ENCODE assay signal across 12 cellular contexts in the genomic region with DNA sequence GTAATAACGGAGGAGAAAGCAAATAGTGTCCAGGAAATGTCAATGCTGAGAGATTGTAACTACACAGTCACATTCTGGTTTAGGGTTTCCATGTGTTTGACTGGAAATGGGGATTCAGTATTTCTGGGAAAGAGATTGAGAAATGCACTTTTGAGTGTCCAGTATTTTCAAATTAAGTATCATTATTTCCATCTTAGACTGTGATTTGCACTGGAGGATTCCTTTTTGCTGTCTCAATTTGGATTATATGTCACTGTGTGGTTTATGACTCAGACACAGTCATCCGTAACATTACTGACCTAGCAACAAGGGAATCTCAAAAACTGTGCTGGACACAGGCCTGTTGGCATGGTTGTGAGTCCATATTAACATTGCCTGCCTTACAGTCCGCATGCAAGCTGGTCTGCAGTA.
DNase-seq lines count a peak whose midpoint lies in the region; TF ChIP-seq lines count a peak whose summit lies in the region.
"Had no signal": no experiment of that assay in that cellular context is flagged by ENCODE, and none has a peak within 500 bp of the region (broad histone marks: within the 10 kb centered on the region; RNA-seq: fewer than 3 reads in every experiment).

No MANE protein-coding gene starts in this region.

- TF ChIP-seq CTCF in mammary epithelial cell (conservative IDR thresholded peaks at IDR 0.05 in 1 of 2, IDR thresholded peaks at IDR 0.05 in 1 of 2; ENCODE audit: extremely low read depth in 1 of 2, insufficient read depth in 1 of 2, low read depth in 1 of 2, low read length in 2 of 2) = no peak

- intact Hi-C loops in mammary epithelial cell (cut with micrococcal nuclease) = no loop called here

- WGBS in mammary epithelial cell (ENCODE audit: low coverage, missing lambda C conversion rate) = 61% methylated on average over 3 of the region's 3 CpGs

- CTCF ChIA-PET in mammary epithelial cell (lab: Charles Lee; ENCODE audit: low non-redundant PET) = no interaction called here

- H3K79me2 ChIP-seq in mammary epithelial cell (ENCODE audit: insufficient read depth, low read length) = no peaks in the 10 kb centered on the region

- H3K4me1 ChIP-seq in mammary epithelial cell (ENCODE audit: insufficient read depth, low read length) (no peaks in the 10 kb centered on the region), muscle layer of duodenum (ENCODE audit: control insufficient read depth in 1 of 2, insufficient read depth in 2 of 2, low read length in 2 of 2) (no peaks in the 10 kb centered on the region)

- dilution Hi-C loops in mammary epithelial cell (cut with HindIII; ENCODE audit: low sequenced_read_pairs) = no loop called here

- H3K4me3 ChIP-seq in mammary epithelial cell (replicated peaks in 1 of 3; ENCODE audit: insufficient read depth in 1 of 3, low read depth in 2 of 3, low read length in 3 of 3) (no peak overlapping the region), muscle layer of duodenum (ENCODE audit: low read depth in 1 of 2, low read length in 2 of 2) (no peak overlapping the region)

- in situ Hi-C loops in mammary epithelial cell (cut with MboI; ENCODE audit: low sequenced_read_pairs in 2 of 2) = no loop called here

- no peaks in the 10 kb centered on the region for H4K20me1 ChIP-seq in mammary epithelial cell (ENCODE audit: insufficient read depth, low read length)

- DNase-seq in AG08395 (ENCODE audit: low spot score) = peak; percentile 91
- peak; percentile 89 for DNase-seq in HS-27A (ENCODE audit: low read depth)
- DNase-seq in mammary epithelial cell = peak; percentile 47
- no peak for DNase-seq in NCI-H1694 (lab: John Stamatoyannopoulos, UW)
- no peak for DNase-seq in NCI-H510A treated with DMSO at 0.1 percent for 48 hours (lab: John Stamatoyannopoulos, UW)
- DNase-seq in stimulated activated CD4-positive, alpha-beta T cell treated with anti-CD3 and anti-CD28 coated beads, Interleukin-2, amount 100 ng/mL, for 24 hours = no peak
- DNase-seq in 8988T = no peak
- DNase-seq: activated CD4-positive, CD25-positive, alpha-beta regulatory T cell; activated naive CD4-positive, alpha-beta T cell treated with anti-CD3 and anti-CD28 coated beads, Interleukin-2, amount 50 U/mL, for 16 hours; DMS 273 treated with DMSO at 0.1 percent for 48 hours; NK-92 treated with Interleukin-12 subunit alpha and Interleukin-12 subunit beta, amount 100 ng/mL, for 24 hours had no signal

- no peak overlapping the region for H3K4me2 ChIP-seq in mammary epithelial cell (ENCODE audit: insufficient read depth, low read depth, low read length)

- H3K27me3 ChIP-seq in mammary epithelial cell (ENCODE audit: insufficient read depth, low read length) = no peaks in the 10 kb centered on the region
- H3K27me3 ChIP-seq in muscle layer of duodenum (ENCODE audit: low read depth, low read length) = no peaks in the 10 kb centered on the region

- no peak overlapping the region for H3K9ac ChIP-seq in mammary epithelial cell (ENCODE audit: insufficient read depth, low read length)

- H3K27ac ChIP-seq in mammary epithelial cell (ENCODE audit: insufficient read depth, low read depth, low read length) (no peak overlapping the region), muscle layer of duodenum (ENCODE audit: low read length) (peak overlapping the region; percentile 35)

- BruUV-seq in mammary epithelial cell (replicated peaks; lab: Mats Ljungman, UMichigan) = no TSS peak

- H3K36me3 ChIP-seq in mammary epithelial cell (ENCODE audit: insufficient read depth, low read length) (no peaks in the 10 kb centered on the region), muscle layer of duodenum (ENCODE audit: control insufficient read depth in 1 of 2, insufficient read depth in 2 of 2, low read length in 2 of 2) (no peaks in the 10 kb centered on the region)

- no peak overlapping the region for H2AFZ ChIP-seq in mammary epithelial cell (ENCODE audit: low read depth, low read length)

- H3K9me3 ChIP-seq in mammary epithelial cell (replicated peaks; ENCODE audit: insufficient read depth, low read length) (no peaks in the 10 kb centered on the region), muscle layer of duodenum (ENCODE audit: control insufficient read depth in 1 of 2, low read length in 2 of 2) (no peaks in the 10 kb centered on the region)

Comparison
In these comparisons a context has a peak if more than half of its experiments do, and no peak if none do; other contexts are left out.
1. DNase-seq: peak in AG08395 (single experiment), HS-27A (single experiment) and mammary epithelial cell (single experiment); none in NCI-H1694 (single experiment), NCI-H510A treated with DMSO at 0.1 percent for 48 hours (single experiment), stimulated activated CD4-positive, alpha-beta T cell treated with anti-CD3 and anti-CD28 coated beads, Interleukin-2, amount 100 ng/mL, for 24 hours (0 of 2) and 8988T (single experiment).